ENCODE assay signal across 1 cellular context in the genomic region with DNA sequence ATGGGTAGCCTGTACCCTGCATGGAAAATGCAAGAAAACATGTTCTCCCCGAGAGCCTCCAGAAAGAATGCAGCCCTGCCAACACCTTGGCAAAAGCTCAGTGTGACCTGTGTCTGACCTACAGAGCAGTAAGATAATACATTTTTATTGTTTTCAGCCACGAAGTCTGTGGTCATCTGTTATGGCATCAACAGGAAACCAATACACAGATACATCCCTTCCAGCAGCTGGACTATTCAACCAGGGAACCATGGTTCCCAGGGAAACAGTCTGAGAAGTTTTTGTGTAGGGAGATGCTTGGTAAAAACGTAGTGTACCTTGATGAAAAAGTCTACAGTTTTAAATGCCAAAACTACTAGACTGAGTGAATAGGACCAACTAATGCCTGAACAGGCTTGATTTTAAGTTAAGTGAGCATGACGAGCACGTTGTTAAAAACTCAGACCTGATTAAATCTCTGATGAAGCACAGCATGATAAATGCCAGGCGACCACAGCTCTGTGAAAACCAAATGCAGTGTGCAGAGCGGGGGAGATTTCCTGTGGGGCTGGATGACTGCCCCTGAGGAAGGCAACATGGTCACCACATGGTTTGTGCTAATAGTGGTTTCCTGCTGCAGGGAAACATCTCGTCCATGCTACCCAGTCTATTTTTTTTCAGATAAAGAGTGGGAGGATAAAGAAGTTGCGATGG.
TF ChIP-seq lines count a peak whose summit lies in the region.

No MANE protein-coding gene starts in this region.

TF ChIP-seq in SK-N-SH treated with all-trans-retinoic acid at 6 μM for 48 hours, 23 proteins besides CTCF, POLR2A, EP300 and RAD21 (continued from another document):
- TF ChIP-seq, protein P1, sequence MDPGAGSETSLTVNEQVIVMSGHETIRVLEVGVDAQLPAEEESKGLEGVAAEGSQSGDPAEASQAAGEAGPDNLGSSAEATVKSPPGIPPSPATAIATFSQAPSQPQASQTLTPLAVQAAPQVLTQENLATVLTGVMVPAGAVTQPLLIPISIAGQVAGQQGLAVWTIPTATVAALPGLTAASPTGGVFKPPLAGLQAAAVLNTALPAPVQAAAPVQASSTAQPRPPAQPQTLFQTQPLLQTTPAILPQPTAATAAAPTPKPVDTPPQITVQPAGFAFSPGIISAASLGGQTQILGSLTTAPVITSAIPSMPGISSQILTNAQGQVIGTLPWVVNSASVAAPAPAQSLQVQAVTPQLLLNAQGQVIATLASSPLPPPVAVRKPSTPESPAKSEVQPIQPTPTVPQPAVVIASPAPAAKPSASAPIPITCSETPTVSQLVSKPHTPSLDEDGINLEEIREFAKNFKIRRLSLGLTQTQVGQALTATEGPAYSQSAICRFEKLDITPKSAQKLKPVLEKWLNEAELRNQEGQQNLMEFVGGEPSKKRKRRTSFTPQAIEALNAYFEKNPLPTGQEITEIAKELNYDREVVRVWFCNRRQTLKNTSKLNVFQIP (CRISPR knock-in tag; IDR thresholded peaks at IDR 0.05; ENCODE audit: borderline replicate concordance, low read depth): no peak
- TF ChIP-seq, protein P2, sequence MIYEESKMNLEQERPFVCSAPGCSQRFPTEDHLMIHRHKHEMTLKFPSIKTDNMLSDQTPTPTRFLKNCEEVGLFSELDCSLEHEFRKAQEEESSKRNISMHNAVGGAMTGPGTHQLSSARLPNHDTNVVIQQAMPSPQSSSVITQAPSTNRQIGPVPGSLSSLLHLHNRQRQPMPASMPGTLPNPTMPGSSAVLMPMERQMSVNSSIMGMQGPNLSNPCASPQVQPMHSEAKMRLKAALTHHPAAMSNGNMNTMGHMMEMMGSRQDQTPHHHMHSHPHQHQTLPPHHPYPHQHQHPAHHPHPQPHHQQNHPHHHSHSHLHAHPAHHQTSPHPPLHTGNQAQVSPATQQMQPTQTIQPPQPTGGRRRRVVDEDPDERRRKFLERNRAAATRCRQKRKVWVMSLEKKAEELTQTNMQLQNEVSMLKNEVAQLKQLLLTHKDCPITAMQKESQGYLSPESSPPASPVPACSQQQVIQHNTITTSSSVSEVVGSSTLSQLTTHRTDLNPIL (CRISPR knock-in tag; IDR thresholded peaks at IDR 0.05; ENCODE audit: low read depth): no peak
- TF ChIP-seq RARB (CRISPR knock-in tag; IDR thresholded peaks at IDR 0.05): no peak
- no peak for TF ChIP-seq ZFP30 (CRISPR knock-in tag; IDR thresholded peaks at IDR 0.05)
- TF ChIP-seq PPARA (CRISPR knock-in tag; IDR thresholded peaks at IDR 0.05; ENCODE audit: borderline replicate concordance): peak; percentile 49; the same call in 1 of the 2 replicates
TF ChIP-seq in SK-N-SH treated with all-trans-retinoic acid at 6 μM for 48 hours: peak in this region for 4.
